ENCODE assay signal across 20 cellular contexts in the genomic region with DNA sequence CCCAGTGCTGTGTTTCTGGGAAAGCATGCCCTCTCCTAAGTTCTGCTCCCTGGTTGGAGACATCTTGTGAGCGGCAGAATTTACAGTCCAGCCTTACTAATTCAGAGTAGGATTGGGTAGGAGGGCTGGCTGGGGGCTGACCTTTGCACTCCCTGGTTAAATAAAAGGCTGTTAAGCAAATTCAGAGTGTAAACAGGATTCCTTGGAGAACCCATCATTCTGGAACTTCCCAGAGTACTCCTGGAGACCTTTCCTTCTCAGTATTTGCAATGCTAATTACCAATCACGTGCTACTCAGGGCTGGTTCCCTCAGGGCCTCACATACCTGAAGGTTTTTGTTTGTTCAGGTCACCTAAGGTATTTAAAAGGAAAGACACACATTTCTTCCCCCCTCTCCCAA.
A peak's percentile ranks its signal among the peaks of the same experiment; 100 is the strongest.
DNase-seq lines count a peak whose midpoint lies in the region; ATAC-seq and TF ChIP-seq lines count a peak whose summit lies in the region.
"Had no signal": no experiment of that assay in that cellular context is flagged by ENCODE, and none has a peak within 500 bp of the region (broad histone marks: within the 10 kb centered on the region; RNA-seq: fewer than 3 reads in every experiment).

No MANE protein-coding gene starts in this region.

- no peak overlapping the region for H3K14ac ChIP-seq in neuronal stem cell (ENCODE audit: low read length)

- H3K4ac ChIP-seq in neuronal stem cell (ENCODE audit: low read length): no peak overlapping the region

- H3K23ac ChIP-seq in neuronal stem cell (ENCODE audit: low read depth, low read length, poor library complexity): no peak overlapping the region

- H3K4me2 ChIP-seq in GM23338: 0 out of 2 replicates have a peak overlapping the region, but pooled peaks have one; percentile 23
- H3K4me2 ChIP-seq in neuronal stem cell (ENCODE audit: insufficient read depth, low read length, poor library complexity, severe bottlenecking): no peak overlapping the region

- no peak overlapping the region for H2BK12ac ChIP-seq in neuronal stem cell (ENCODE audit: low read length)

- H3K27me3 ChIP-seq in GM23338 (ENCODE audit: insufficient read depth) (no peaks in the 10 kb centered on the region), NT2/D1 (ENCODE audit: insufficient read depth, insufficient read length) (no peaks in the 10 kb centered on the region), iPS-18a (ENCODE audit: control insufficient read depth, insufficient read depth, low read length) (no peaks in the 10 kb centered on the region), neuronal stem cell (ENCODE audit: control insufficient read depth in 3 of 3, insufficient read depth in 3 of 3, low read depth in 1 of 3, low read length in 3 of 3) (no peaks in the 10 kb centered on the region)
- H3K27me3 ChIP-seq: cardiac muscle cell, gastroesophageal sphincter had no signal

- no peaks in the 10 kb centered on the region for H3K9me2 ChIP-seq in GM23338 (ENCODE audit: insufficient read depth)

- H4K8ac ChIP-seq in neuronal stem cell (ENCODE audit: low read depth, low read length): no peak overlapping the region

- H2AK5ac ChIP-seq in neuronal stem cell (ENCODE audit: low read depth, low read length): no peak overlapping the region

- peaks cover 6% of the 10 kb centered on the region for H3K79me1 ChIP-seq in neuronal stem cell (ENCODE audit: low read depth, low read length)

- no peaks in the 10 kb centered on the region for H3K79me2 ChIP-seq in GM23338 (replicated peaks; ENCODE audit: insufficient read depth)

- H3F3A ChIP-seq in GM23338 (replicated peaks; ENCODE audit: low read depth): no peaks in the 10 kb centered on the region

- H3K27me3 Mint-ChIP-seq in GM23338 (ENCODE audit: insufficient read depth, low read depth, poor library complexity): peaks cover 12% of the 10 kb centered on the region
- no peaks in the 10 kb centered on the region for H3K27me3 Mint-ChIP-seq in osteocyte (ENCODE audit: unreplicated experiment)
- no peaks in the 10 kb centered on the region for H3K27me3 Mint-ChIP-seq in stimulated activated naive CD8-positive, alpha-beta T cell treated with anti-CD3 and anti-CD28 coated beads, Interleukin-15, amount 100 ng/mL, for 72 hours

- H2BK15ac ChIP-seq in neuronal stem cell (ENCODE audit: low read length): no peak overlapping the region

- H2AFZ ChIP-seq in GM23338 (no peak overlapping the region), neuronal stem cell (ENCODE audit: low read length) (no peak overlapping the region)

- no peaks in the 10 kb centered on the region for H3K9me3 ChIP-seq in NT2/D1 (ENCODE audit: insufficient read depth, low read length)
- no peaks in the 10 kb centered on the region for H3K9me3 ChIP-seq in iPS-18a (ENCODE audit: control insufficient read depth, low read depth, low read length)
- no peaks in the 10 kb centered on the region for H3K9me3 ChIP-seq in neuronal stem cell (replicated peaks in 1 of 2; ENCODE audit: control insufficient read depth in 2 of 2, insufficient read depth in 1 of 2, low read depth in 1 of 2, low read length in 2 of 2)
- H3K9me3 ChIP-seq: gastroesophageal sphincter had no signal

- H3K9ac ChIP-seq in NT2/D1 (ENCODE audit: insufficient read length, low read depth) (no peak overlapping the region), iPS-18a (ENCODE audit: low read length) (peak overlapping the region; percentile 53), neuronal stem cell (ENCODE audit: low read depth, low read length, poor library complexity) (no peak overlapping the region)

- H3K4me1 Mint-ChIP-seq in GM23338: peaks cover 36% of the 10 kb centered on the region
- peaks cover 16% of the 10 kb centered on the region for H3K4me1 Mint-ChIP-seq in osteocyte (ENCODE audit: unreplicated experiment)
- H3K4me1 Mint-ChIP-seq in stimulated activated naive CD8-positive, alpha-beta T cell treated with anti-CD3 and anti-CD28 coated beads, Interleukin-15, amount 100 ng/mL, for 72 hours: no peaks in the 10 kb centered on the region

- H3K4me1 ChIP-seq in GM23338 (ENCODE audit: insufficient read depth): peaks cover 10% of the 10 kb centered on the region
- H3K4me1 ChIP-seq in NT2/D1 (ENCODE audit: insufficient read depth, insufficient read length): peaks cover 15% of the 10 kb centered on the region
- H3K4me1 ChIP-seq in iPS-18a (ENCODE audit: control insufficient read depth, low read depth, low read length): peaks cover 25% of the 10 kb centered on the region
- peaks cover 7 to 9% of the 10 kb centered on the region in 2 donors for H3K4me1 ChIP-seq in neuronal stem cell (ENCODE audit: control insufficient read depth in 2 of 2, insufficient read depth in 1 of 2, low read depth in 1 of 2, low read length in 2 of 2)
- H3K4me1 ChIP-seq: gastroesophageal sphincter had no signal

- ATAC-seq in GM23338: peak; percentile 92
- ATAC-seq in stimulated activated naive CD8-positive, alpha-beta T cell treated with anti-CD3 and anti-CD28 coated beads, Interleukin-15, amount 100 ng/mL, for 72 hours: no peak
- ATAC-seq: CD8-positive, alpha-beta T cell; gastroesophageal sphincter had no signal

- H3K27ac Mint-ChIP-seq in GM23338 (peak overlapping the region; percentile 95; the same call in 1 of the 2 replicates), osteocyte (ENCODE audit: unreplicated experiment) (no peak overlapping the region)
- no peak overlapping the region for H3K27ac Mint-ChIP-seq in stimulated activated naive CD8-positive, alpha-beta T cell treated with anti-CD3 and anti-CD28 coated beads, Interleukin-15, amount 100 ng/mL, for 72 hours
- H3K27ac Mint-ChIP-seq: CD8-positive, alpha-beta T cell had no signal

- H2BK120ac ChIP-seq in neuronal stem cell (ENCODE audit: low read depth, low read length): no peak overlapping the region

- H3K4me3 Mint-ChIP-seq in GM23338 (no peak overlapping the region), osteocyte (ENCODE audit: unreplicated experiment) (no peak overlapping the region)
- H3K4me3 Mint-ChIP-seq in stimulated activated naive CD8-positive, alpha-beta T cell treated with anti-CD3 and anti-CD28 coated beads, Interleukin-15, amount 100 ng/mL, for 72 hours: no peak overlapping the region
- H3K4me3 Mint-ChIP-seq: CD8-positive, alpha-beta T cell; neural crest cell had no signal

- TF ChIP-seq CTCF in GM23338 (conservative IDR thresholded peaks at IDR 0.05; ENCODE audit: low read depth in 2 of 2) (no peak), osteocyte (IDR thresholded peaks at IDR 0.05) (no peak)

- H4K91ac ChIP-seq in neuronal stem cell (ENCODE audit: low read depth, low read length, poor library complexity): no peak overlapping the region

- H3K4me3 ChIP-seq in GM23338 (no peak overlapping the region), NT2/D1 (ENCODE audit: insufficient read length, low read depth) (no peak overlapping the region), iPS-18a (ENCODE audit: low read length) (no peak overlapping the region), neuronal stem cell (ENCODE audit: low read length in 2 of 2) (no peak overlapping the region)
- H3K4me3 ChIP-seq: cardiac muscle cell, gastroesophageal sphincter had no signal

- H3K27ac ChIP-seq in GM23338 (ENCODE audit: low read depth) (peak overlapping the region; percentile 80), iPS-18a (ENCODE audit: low read length) (peak overlapping the region; percentile 4), neuronal stem cell (replicated peaks; ENCODE audit: low read length) (no peak overlapping the region)
- H3K27ac ChIP-seq: cardiac muscle cell, gastroesophageal sphincter had no signal

- H3K36me3 Mint-ChIP-seq in GM23338 (ENCODE audit: low read depth) (no peaks in the 10 kb centered on the region; the same call in 2 of the 3 replicates), osteocyte (ENCODE audit: unreplicated experiment) (no peaks in the 10 kb centered on the region)

- WGBS in neuronal stem cell (ENCODE audit: extremely low coverage in 2 of 2, insufficient read length in 2 of 2, insufficient replicate concordance in 1 of 2), 2 donors: no CpG with 5 or more reads among the region's 2 CpGs

- no peak overlapping the region for H2BK5ac ChIP-seq in neuronal stem cell (ENCODE audit: low read length)

- H4K20me1 ChIP-seq in GM23338 (replicated peaks; ENCODE audit: insufficient read depth): no peaks in the 10 kb centered on the region

- H3K36me3 ChIP-seq in GM23338 (ENCODE audit: insufficient read depth): no peaks in the 10 kb centered on the region
- H3K36me3 ChIP-seq in NT2/D1 (ENCODE audit: insufficient read depth, insufficient read length, low read length): no peaks in the 10 kb centered on the region
- no peaks in the 10 kb centered on the region for H3K36me3 ChIP-seq in iPS-18a (ENCODE audit: control insufficient read depth, low read depth, low read length)
- no peaks in the 10 kb centered on the region for H3K36me3 ChIP-seq in neuronal stem cell (replicated peaks in 1 of 2; ENCODE audit: control insufficient read depth in 2 of 2, insufficient read depth in 2 of 2, low read length in 2 of 2)
- H3K36me3 ChIP-seq: cardiac muscle cell had no signal

- no peak overlapping the region for H3K18ac ChIP-seq in neuronal stem cell (ENCODE audit: low read length)

- H3K9me3 Mint-ChIP-seq in GM23338 (no peaks in the 10 kb centered on the region; the same call in 2 of the 3 replicates), osteocyte (ENCODE audit: unreplicated experiment) (no peaks in the 10 kb centered on the region)
- H3K9me3 Mint-ChIP-seq in stimulated activated naive CD8-positive, alpha-beta T cell treated with anti-CD3 and anti-CD28 coated beads, Interleukin-15, amount 100 ng/mL, for 72 hours: no peaks in the 10 kb centered on the region
- H3K9me3 Mint-ChIP-seq: CD8-positive, alpha-beta T cell; neural crest cell had no signal

- DNase-seq in GM23338 (ENCODE audit: low spot score) (peak; percentile 93), NT2/D1 (ENCODE audit: low read depth, low spot score) (peak; percentile 83), osteocyte (ENCODE audit: extremely low spot score, unreplicated experiment) (peak; percentile 21), NOMO-1 treated with dmso at 0.1 percent for 144 hours (lab: John Stamatoyannopoulos, UW; ENCODE audit: unreplicated experiment) (no peak), neuronal stem cell (ENCODE audit: low spot score) (no peak), cerebellar nuclear complex (lab: John Stamatoyannopoulos, UW) (no peak)
- no peak for DNase-seq in stimulated activated naive CD8-positive, alpha-beta T cell treated with anti-CD3 and anti-CD28 coated beads, Interleukin-15, amount 100 ng/mL, for 72 hours
- DNase-seq: activated CD4-positive, alpha-beta T cell treated with anti-CD3 and anti-CD28 coated beads for 48 hours; activated effector memory CD4-positive, alpha-beta T cell treated with anti-CD3 and anti-CD28 coated beads, Interleukin-2, amount 50 U/mL, for 16 hours; CD8-positive, alpha-beta T cell; DMS79; KBM-7; midbrain; NCI-H1694 treated with DMSO at 0.1 percent for 48 hours; NCI-H226; stimulated activated CD4-positive, alpha-beta T cell treated with anti-CD3 and anti-CD28 coated beads, Interleukin-12 subunit alpha, Interleukin-12 subunit beta, amount 100 ng/mL, for 4 hours had no signal

TF ChIP-seq in GM23338, 12 proteins besides CTCF, POLR2A, EP300 and RAD21 (continues in another document):
- no peak for TF ChIP-seq ZNF331 (CRISPR knock-in tag; IDR thresholded peaks at IDR 0.05; ENCODE audit: low read depth)

Comparison
In these comparisons a context has a peak if more than half of its experiments do, and no peak if none do; other contexts are left out.
1. DNase-seq: peak in GM23338 (single experiment), NT2/D1 (single experiment) and osteocyte (single experiment); none in NOMO-1 treated with dmso at 0.1 percent for 144 hours (single experiment), stimulated activated naive CD8-positive, alpha-beta T cell treated with anti-CD3 and anti-CD28 coated beads, Interleukin-15, amount 100 ng/mL, for 72 hours (0 of 2), neuronal stem cell (single experiment) and cerebellar nuclear complex (0 of 2).